Comparison of ENCODE assay signal across 9 cellular contexts in the genomic region with DNA sequence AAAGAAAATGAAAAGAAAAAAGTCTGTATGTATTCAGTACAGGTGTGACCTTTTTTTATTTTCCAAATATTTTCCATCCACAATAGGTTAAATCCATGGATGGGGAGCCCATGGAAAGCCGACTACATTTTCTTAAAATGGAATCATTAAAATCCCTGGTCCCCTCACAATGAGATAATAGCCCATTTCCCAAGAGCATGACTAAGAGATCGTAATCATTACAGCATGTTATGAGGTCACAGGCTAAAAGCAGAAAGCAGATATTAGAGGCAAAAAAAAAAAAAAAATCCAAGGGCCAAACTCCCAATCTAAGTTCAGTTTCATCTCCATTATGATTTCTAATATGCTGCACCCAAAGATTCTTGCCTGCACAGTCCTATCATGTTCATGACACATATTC. TPM values are rescaled to one million over a fixed set of nuclear protein-coding genes. Genes with fewer than 3 reads are reported as not detected.
DNase-seq lines count a peak whose midpoint lies in the region; ATAC-seq and TF ChIP-seq lines count a peak whose summit lies in the region.
"Had no signal": no experiment of that assay in that cellular context is flagged by ENCODE, and none has a peak within 500 bp of the region (broad histone marks: within the 10 kb centered on the region; RNA-seq: fewer than 3 reads in every experiment).

No MANE protein-coding gene starts in this region.

- dilution Hi-C loops in mammary epithelial cell (cut with HindIII; ENCODE audit: low sequenced_read_pairs), result no loop called here

- WGBS in mammary epithelial cell (ENCODE audit: low coverage, missing lambda C conversion rate), result 0% methylated on average over 2 of the region's 2 CpGs
- 22% methylated on average over 2 of the region's 2 CpGs for WGBS in prostate gland

- TF ChIP-seq POLR2A in prostate gland (IDR thresholded peaks at IDR 0.05), result no peak

- no peaks in the 10 kb centered on the region for H4K20me1 ChIP-seq in mammary epithelial cell (ENCODE audit: insufficient read depth, low read length)

- no TSS peak for BruUV-seq in mammary epithelial cell (replicated peaks; lab: Mats Ljungman, UMichigan)

- peaks cover 88% of the 10 kb centered on the region for H3K79me2 ChIP-seq in mammary epithelial cell (ENCODE audit: insufficient read depth, low read length)

- DNase-seq in GM03348 (ENCODE audit: low spot score) (peak; percentile 66), NCI-H146 (lab: John Stamatoyannopoulos, UW) (peak; percentile 55), mammary epithelial cell (peak; percentile 73), prostate gland (ENCODE audit: low spot score) (no peak), NCI-H1092 treated with DMSO at 0.1 percent for 48 hours (lab: John Stamatoyannopoulos, UW) (no peak), OCI-M2 (lab: John Stamatoyannopoulos, UW; ENCODE audit: unreplicated experiment) (no peak), SHP77 treated with DMSO at 0.1 percent for 48 hours (lab: John Stamatoyannopoulos, UW) (no peak)

- no peaks in the 10 kb centered on the region for H3K9me3 ChIP-seq in mammary epithelial cell (replicated peaks; ENCODE audit: insufficient read depth, low read length)
- H3K9me3 ChIP-seq in prostate gland, result no peaks in the 10 kb centered on the region
- H3K9me3 ChIP-seq: mucosa of descending colon had no signal

- H3K27ac ChIP-seq in mammary epithelial cell (ENCODE audit: insufficient read depth, low read depth, low read length) (peak overlapping the region; percentile 91), prostate gland (peak overlapping the region; percentile 82 to 86)

- peak overlapping the region; percentile 95 for H3K9ac ChIP-seq in mammary epithelial cell (ENCODE audit: insufficient read depth, low read length)

- H3K4me2 ChIP-seq in mammary epithelial cell (ENCODE audit: insufficient read depth, low read depth, low read length), result peak overlapping the region; percentile 81

- in situ Hi-C loops in mammary epithelial cell (cut with MboI; ENCODE audit: low sequenced_read_pairs in 2 of 2), result no loop called here

- H3K4me1 ChIP-seq in mammary epithelial cell (ENCODE audit: insufficient read depth, low read length), result peaks cover 25% of the 10 kb centered on the region
- H3K4me1 ChIP-seq in prostate gland (replicated peaks), result peaks cover 8% of the 10 kb centered on the region

- no peaks in the 10 kb centered on the region for H3K27me3 ChIP-seq in mammary epithelial cell (ENCODE audit: insufficient read depth, low read length)
- no peaks in the 10 kb centered on the region for H3K27me3 ChIP-seq in prostate gland (replicated peaks; ENCODE audit: insufficient read depth)

- H3K4me3 ChIP-seq in mammary epithelial cell (replicated peaks in 1 of 3; ENCODE audit: insufficient read depth in 1 of 3, low read depth in 2 of 3, low read length in 3 of 3) (peak overlapping the region; percentile 56 to 76 (median 56)), prostate gland (peak overlapping the region in 1 of 2 donors; percentile 47)

- ATAC-seq in GM21423 (IDR thresholded peaks at IDR 0.05; ENCODE audit: unreplicated experiment), result no peak

- no peak overlapping the region for H2AFZ ChIP-seq in mammary epithelial cell (ENCODE audit: low read depth, low read length)

- CTCF ChIA-PET in mammary epithelial cell (lab: Charles Lee; ENCODE audit: low non-redundant PET), result no interaction called here

- intact Hi-C loops in mammary epithelial cell (cut with micrococcal nuclease) (loop anchor here (2.0 kb wide), 1 partner anchor 61 kb away; no protein-coding TSS in a partner anchor), prostate gland (cut with DNase I) (no loop called here)

- TF ChIP-seq CTCF in mammary epithelial cell (conservative IDR thresholded peaks at IDR 0.05 in 1 of 2, IDR thresholded peaks at IDR 0.05 in 1 of 2; ENCODE audit: extremely low read depth in 1 of 2, insufficient read depth in 1 of 2, low read depth in 1 of 2, low read length in 2 of 2) (no peak), prostate gland (IDR thresholded peaks at IDR 0.05) (no peak)

- H3K36me3 ChIP-seq in mammary epithelial cell (ENCODE audit: insufficient read depth, low read length) (no peaks in the 10 kb centered on the region), prostate gland (no peaks in the 10 kb centered on the region)

RNA-seq across cellular contexts. Expression of gene CYTH1, which starts 44.7 kb away (rescaled TPM):
- total RNA-seq in mammary epithelial cell (10 to 100 TPM; 25.8 to 35.7 TPM), prostate gland (10 to 100 TPM; 65.2 to 73.9 TPM)
- 18.2 TPM for polyA plus RNA-seq in mammary epithelial cell
- 10.1 TPM for polyA minus RNA-seq in mammary epithelial cell

Comparison
In these comparisons a context has a peak if more than half of its experiments do, and no peak if none do; other contexts are left out.
1. DNase-seq: peak in GM03348 (single experiment), NCI-H146 (single experiment) and mammary epithelial cell (single experiment); none in prostate gland (single experiment), NCI-H1092 treated with DMSO at 0.1 percent for 48 hours (single experiment), OCI-M2 (single experiment) and SHP77 treated with DMSO at 0.1 percent for 48 hours (single experiment).